In the genomic region with DNA sequence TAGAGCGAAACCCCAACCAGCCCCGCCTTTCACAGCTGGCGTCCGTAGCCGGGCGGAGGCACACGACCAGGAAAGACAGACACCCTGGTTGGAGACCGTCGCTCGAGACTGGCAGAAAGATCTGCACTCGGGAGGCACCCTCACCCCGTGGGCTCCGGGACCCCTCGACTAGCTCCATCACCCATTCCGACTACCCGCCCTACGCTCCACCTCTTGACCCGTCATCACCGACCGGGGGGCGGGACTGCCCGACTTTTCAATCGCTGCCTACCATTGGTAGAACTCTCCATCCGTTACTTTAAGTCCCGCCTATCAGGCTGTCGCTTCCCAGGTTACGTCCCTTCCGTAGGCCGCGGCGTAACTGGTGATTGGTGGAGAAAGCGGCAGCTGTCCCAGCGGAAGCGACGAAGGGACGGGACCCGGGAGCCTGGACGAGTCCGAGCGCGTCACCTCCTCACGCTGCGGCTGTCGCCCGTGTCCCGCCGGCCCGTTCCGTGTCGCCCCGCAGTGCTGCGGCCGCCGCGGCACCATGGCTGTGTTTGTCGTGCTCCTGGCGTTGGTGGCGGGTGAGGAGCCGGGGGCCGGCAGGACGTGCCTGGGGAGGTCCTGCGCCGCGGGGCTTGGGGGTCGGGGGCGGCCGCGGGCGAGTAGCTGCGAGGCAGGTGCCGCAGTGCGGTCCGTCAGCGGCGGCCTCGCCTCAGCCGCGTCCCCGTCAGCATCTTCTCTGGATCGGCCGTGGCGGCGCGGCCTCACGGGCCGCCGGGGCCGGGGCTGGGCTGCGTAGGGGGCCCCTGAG, we compare ENCODE assay signal across 8 cellular contexts. TPM values are rescaled to one million over a fixed set of nuclear protein-coding genes. Genes with fewer than 3 reads are reported as not detected.
DNase-seq lines count a peak whose midpoint lies in the region; ATAC-seq and TF ChIP-seq lines count a peak whose summit lies in the region.

A gene with protein sequence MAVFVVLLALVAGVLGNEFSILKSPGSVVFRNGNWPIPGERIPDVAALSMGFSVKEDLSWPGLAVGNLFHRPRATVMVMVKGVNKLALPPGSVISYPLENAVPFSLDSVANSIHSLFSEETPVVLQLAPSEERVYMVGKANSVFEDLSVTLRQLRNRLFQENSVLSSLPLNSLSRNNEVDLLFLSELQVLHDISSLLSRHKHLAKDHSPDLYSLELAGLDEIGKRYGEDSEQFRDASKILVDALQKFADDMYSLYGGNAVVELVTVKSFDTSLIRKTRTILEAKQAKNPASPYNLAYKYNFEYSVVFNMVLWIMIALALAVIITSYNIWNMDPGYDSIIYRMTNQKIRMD (plus strand): TSS at position 434 of the 796 bp plus-strand sequence. CDS start 96 bp downstream, at position 530.

- no peaks in the 10 kb centered on the region for H3K9me3 ChIP-seq in RWPE2 (ENCODE audit: severe bottlenecking)

- no peaks in the 10 kb centered on the region for H3K36me3 ChIP-seq in RWPE2 (ENCODE audit: low read depth)

- peak within 1 kb of the TSS; percentile 93 for H3K4me3 Mint-ChIP-seq in natural killer cell

- no peaks in the 10 kb centered on the region for H3K27me3 ChIP-seq in RWPE2 (ENCODE audit: insufficient read depth, poor library complexity, severe bottlenecking)

- H3K27me3 Mint-ChIP-seq in natural killer cell (ENCODE audit: low read depth in 2 of 2), result peaks cover 0 to 6% of the 10 kb centered on the region in 2 donors

- intact Hi-C loops in natural killer cell (cut with micrococcal nuclease), result loop anchor here (1.0 to 2.0 kb wide), 2 partner anchors 67 to 156 kb away; a partner anchor contains a TSS

- TF ChIP-seq CTCF in RWPE2 (IDR thresholded peaks at IDR 0.05; ENCODE audit: poor library complexity, severe bottlenecking) (no peak), natural killer cell (IDR thresholded peaks at IDR 0.05) (no peak)

- ATAC-seq in RWPE2 (ENCODE audit: low read depth) (peak; percentile 98), natural killer cell (peak; percentile 92 to 97 (median 93))

- H3K27ac ChIP-seq in RWPE2 (ENCODE audit: poor library complexity, severe bottlenecking), result peak within 1 kb of the TSS; percentile 45

- peak within 1 kb of the TSS; percentile 95 to 98 for H3K27ac Mint-ChIP-seq in natural killer cell

- H3K4me1 Mint-ChIP-seq in natural killer cell, result peaks cover 11 to 29% of the 10 kb centered on the region in 2 donors

- DNase-seq in EH (ENCODE audit: low read depth) (peak; percentile 93), H4 (ENCODE audit: low spot score) (peak; percentile 95), LoVo (ENCODE audit: low spot score) (peak; percentile 86), RWPE2 (ENCODE audit: low spot score) (peak; percentile 87), fibroblast of peridontal ligament (ENCODE audit: extremely low read depth) (peak; percentile 90), natural killer cell (peak; percentile 81)
- peak; percentile 78 for DNase-seq in activated T-helper 9 cell treated with anti-CD3 and anti-CD28 coated beads, Interleukin-2, amount 50 U/mL, for 16 hours (ENCODE audit: low read depth)
- peak; percentile 89 for DNase-seq in stimulated activated naive CD4-positive, alpha-beta T cell treated with Interleukin-2 at 50 U/mL for 16 hours (lab: John Stamatoyannopoulos, UW)

- no peaks in the 10 kb centered on the region for H3K4me1 ChIP-seq in RWPE2 (ENCODE audit: insufficient read depth, poor library complexity, severe bottlenecking)

- no peaks in the 10 kb centered on the region for H3K9me3 Mint-ChIP-seq in natural killer cell

- no peaks in the 10 kb centered on the region for H3K36me3 Mint-ChIP-seq in natural killer cell

- peak within 1 kb of the TSS; percentile 82 for H3K4me3 ChIP-seq in RWPE2 (ENCODE audit: severe bottlenecking)

RNA-seq across cellular contexts. Expression of the gene that starts here (rescaled TPM):
- total RNA-seq in H4 (2014; rRNA removed; shearing (Covaris generic)), result 109 and 138 TPM in 2 replicates
- total RNA-seq in natural killer cell, result 100 to 1,000 TPM in 1 of 3 donors, 10 to 100 TPM in 2; 94.3 to 102 (median 99.9) TPM

Comparison
In these comparisons a context has a peak if more than half of its experiments do, and no peak if none do; other contexts are left out.
1. Peak in every context shown above with its lines: DNase-seq, ATAC-seq, H3K4me3 ChIP-seq and H3K27ac ChIP-seq.